In the genomic region with DNA sequence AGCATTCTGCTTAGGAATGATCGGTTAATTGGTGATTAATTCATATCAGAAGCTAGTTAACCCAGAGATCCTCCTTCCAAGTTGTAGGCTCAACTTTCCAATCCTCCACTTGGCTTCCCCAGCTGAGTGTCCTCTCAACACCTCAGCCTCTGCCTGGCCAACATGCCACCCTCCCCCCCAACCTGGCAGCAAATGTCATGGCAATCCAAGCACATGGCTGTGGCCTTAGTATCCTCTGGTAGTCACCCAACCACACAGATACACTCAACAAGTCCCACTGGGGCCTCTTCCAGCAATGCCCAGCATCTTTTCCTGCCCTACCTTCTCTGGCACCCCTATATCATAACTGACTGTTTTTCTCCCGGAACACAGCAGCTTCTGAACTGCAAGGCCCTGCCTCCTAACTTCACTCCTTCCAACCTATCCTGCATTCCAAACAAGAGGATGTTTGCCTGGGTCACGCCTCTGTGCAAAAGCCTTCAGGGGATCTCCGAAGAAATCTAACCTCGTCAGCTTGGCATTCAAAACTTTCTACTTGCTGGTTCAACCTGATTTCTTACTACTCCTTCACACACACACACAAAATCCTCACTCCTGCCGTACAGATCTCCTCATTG, we compare ENCODE assay signal across 21 cellular contexts.
A peak's percentile ranks its signal among the peaks of the same experiment; 100 is the strongest.
DNase-seq lines count a peak whose midpoint lies in the region; ATAC-seq, FAIRE-seq and TF ChIP-seq lines count a peak whose summit lies in the region.
"Had no signal": no experiment of that assay in that cellular context is flagged by ENCODE, and none has a peak within 500 bp of the region (broad histone marks: within the 10 kb centered on the region; RNA-seq: fewer than 3 reads in every experiment).

No MANE protein-coding gene starts in this region.

- no peak overlapping the region for H3K4me2 ChIP-seq in GM23338

- H3K9me3 ChIP-seq in esophagus muscularis mucosa = peaks cover 0 to 11% (median 6%) of the 10 kb centered on the region in 4 donors
- H3K9me3 ChIP-seq in psoas muscle = peaks cover 6% of the 10 kb centered on the region

- no peak overlapping the region for H3K27ac Mint-ChIP-seq in GM23338
- H3K27ac Mint-ChIP-seq: activated T-helper 1 cell treated with anti-CD3 and anti-CD28 coated beads, Interleukin-12 subunit alpha, Interleukin-12 subunit beta, Interleukin-2, Interleukin-4 antibody, amounts not matched to agents 30 ng/mL and 10 ng/mL and 1 ng/mL, durations not matched to agents 14 hours and 24 hours and 36 hours; WTC11 had no signal

- peaks cover 22% of the 10 kb centered on the region for H3K9me3 Mint-ChIP-seq in GM23338
- H3K9me3 Mint-ChIP-seq: central memory CD8-positive, alpha-beta T cell had no signal

- TF ChIP-seq EP300 in esophagus muscularis mucosa (IDR thresholded peaks at IDR 0.05) = no peak

- WGBS in esophagus muscularis mucosa = 77% methylated on average over 6 of the region's 6 CpGs
- 34 to 56% (median 41%) methylated on average over 6 of the region's 6 CpGs for whole genome bisulfite sequencing in psoas muscle, 3 donors

- TF ChIP-seq POLR2A in esophagus muscularis mucosa (IDR thresholded peaks at IDR 0.05; ENCODE audit: low read depth) = no peak

- H3K36me3 Mint-ChIP-seq in GM23338 (ENCODE audit: low read depth) = peaks cover 5% of the 10 kb centered on the region; the same call in 1 of the 3 replicates

- no peak overlapping the region for H2AFZ ChIP-seq in GM23338

- ATAC-seq in psoas muscle (peak; percentile 28 to 80 (median 64)), GM21381 (IDR thresholded peaks at IDR 0.05; ENCODE audit: unreplicated experiment) (no peak), GM18502 (IDR thresholded peaks at IDR 0.05; ENCODE audit: poor library complexity, unreplicated experiment) (no peak), GM23338 (no peak)
- ATAC-seq: WTC11 had no signal

- H3K4me1 Mint-ChIP-seq in GM23338 = peaks cover 4% of the 10 kb centered on the region; the same call in 2 of the 3 replicates
- H3K4me1 Mint-ChIP-seq: central memory CD8-positive, alpha-beta T cell had no signal

- H3K36me3 ChIP-seq in esophagus muscularis mucosa (no peaks in the 10 kb centered on the region), psoas muscle (ENCODE audit: insufficient read depth in 1 of 2, low read depth in 1 of 2) (no peaks in the 10 kb centered on the region), GM23338 (ENCODE audit: insufficient read depth) (no peaks in the 10 kb centered on the region)
- H3K36me3 ChIP-seq: SJCRH30 had no signal

- no peaks in the 10 kb centered on the region for H3K79me2 ChIP-seq in GM23338 (replicated peaks; ENCODE audit: insufficient read depth)

- no peaks in the 10 kb centered on the region for H3K27me3 ChIP-seq in esophagus muscularis mucosa
- H3K27me3 ChIP-seq in psoas muscle (ENCODE audit: insufficient read depth in 3 of 3, low read length in 2 of 3) = no peaks in the 10 kb centered on the region
- no peaks in the 10 kb centered on the region for H3K27me3 ChIP-seq in GM23338 (ENCODE audit: insufficient read depth)
- H3K27me3 ChIP-seq: SJCRH30 had no signal

- no peak overlapping the region for H3K27ac ChIP-seq in esophagus muscularis mucosa (replicated peaks in 1 of 4)
- H3K27ac ChIP-seq in psoas muscle = no peak overlapping the region
- no peak overlapping the region for H3K27ac ChIP-seq in GM23338 (ENCODE audit: low read depth)
- H3K27ac ChIP-seq: SJCRH30 had no signal

- peaks cover 2% of the 10 kb centered on the region for H3K27me3 Mint-ChIP-seq in GM23338 (ENCODE audit: insufficient read depth, low read depth, poor library complexity)

- FAIRE-seq in RCC 7860 (lab: Jason Lieb, UNC) = no peak

- no peak overlapping the region for H3K4me3 Mint-ChIP-seq in GM23338
- H3K4me3 Mint-ChIP-seq: activated T-helper 1 cell treated with anti-CD3 and anti-CD28 coated beads, Interleukin-12 subunit alpha, Interleukin-12 subunit beta, Interleukin-2, Interleukin-4 antibody, amounts not matched to agents 30 ng/mL and 10 ng/mL and 1 ng/mL, durations not matched to agents 14 hours and 24 hours and 36 hours; central memory CD8-positive, alpha-beta T cell; WTC11 had no signal

- TF ChIP-seq CTCF in esophagus muscularis mucosa (IDR thresholded peaks at IDR 0.05) (no peak), psoas muscle (IDR thresholded peaks at IDR 0.05) (no peak), GM23338 (conservative IDR thresholded peaks at IDR 0.05; ENCODE audit: low read depth in 2 of 2) (no peak)

- no peaks in the 10 kb centered on the region for H4K20me1 ChIP-seq in GM23338 (replicated peaks; ENCODE audit: insufficient read depth)

- H3K4me3 ChIP-seq in esophagus muscularis mucosa = no peak overlapping the region
- no peak overlapping the region for H3K4me3 ChIP-seq in psoas muscle
- no peak overlapping the region for H3K4me3 ChIP-seq in GM23338
- H3K4me3 ChIP-seq: SJCRH30 had no signal

- no peaks in the 10 kb centered on the region for H3F3A ChIP-seq in GM23338 (replicated peaks; ENCODE audit: low read depth)

- H3K9me2 ChIP-seq in GM23338 (ENCODE audit: insufficient read depth) = 0 out of 2 replicates have a peak, but pooled peaks cover 3% of the 10 kb centered on the region

- H3K4me1 ChIP-seq in esophagus muscularis mucosa (peaks cover 0 to 17% (median 10%) of the 10 kb centered on the region in 4 donors), psoas muscle (peaks cover 15% of the 10 kb centered on the region), GM23338 (ENCODE audit: insufficient read depth) (no peaks in the 10 kb centered on the region)
- H3K4me1 ChIP-seq: SJCRH30 had no signal

- peak; percentile 42 for DNase-seq in EH (ENCODE audit: low read depth)
- DNase-seq in RCC 7860 (ENCODE audit: low spot score) = peak; percentile 33
- DNase-seq in esophagus muscularis mucosa (ENCODE audit: extremely low spot score) = peak; percentile 74
- DNase-seq in psoas muscle = no peak
- DNase-seq in activated naive CD4-positive, alpha-beta T cell treated with Interleukin-2 at 50 U/mL for 16 hours = no peak
- no peak for DNase-seq in GM23338 (ENCODE audit: low spot score)
- DNase-seq: activated CD8-positive, alpha-beta memory T cell treated with anti-CD3 and anti-CD28 coated beads for 24 hours; HCEC 1CT; hippocampal formation; KG1; kidney glomerular epithelial cell; NCI-H1048; NCI-H2081; NCI-H524; SJCRH30; stimulated activated naive CD4-positive, alpha-beta T cell treated with Interleukin-2 at 50 U/mL for 16 hours had no signal

- intact Hi-C loops in esophagus muscularis mucosa (cut with DNase I) = no loop called here
- intact Hi-C loops in psoas muscle (cut with DNase I) = no loop called here

TF ChIP-seq in GM23338, 12 proteins besides CTCF, POLR2A, EP300 and RAD21:
- TF ChIP-seq ZNF114 (CRISPR knock-in tag; IDR thresholded peaks at IDR 0.05) (no peak), ZNF331 (CRISPR knock-in tag; IDR thresholded peaks at IDR 0.05; ENCODE audit: low read depth) (no peak), POLR2AphosphoS5 (IDR thresholded peaks at IDR 0.05; ENCODE audit: low read depth) (no peak), JUNB (IDR thresholded peaks at IDR 0.05; ENCODE audit: unreplicated experiment) (no peak), CREB1 (CRISPR knock-in tag; IDR thresholded peaks at IDR 0.05; ENCODE audit: low read depth) (no peak)

Comparison
In these comparisons a context has a peak if more than half of its experiments do, and no peak if none do; other contexts are left out.
1. DNase-seq: peak in EH (single experiment), RCC 7860 (single experiment) and esophagus muscularis mucosa (single experiment); none in psoas muscle (0 of 2), activated naive CD4-positive, alpha-beta T cell treated with Interleukin-2 at 50 U/mL for 16 hours (single experiment) and GM23338 (single experiment).
2. ATAC-seq: peak in psoas muscle (4 of 4); none in GM21381 (single experiment), GM18502 (single experiment) and GM23338 (single experiment).